Comparison of ENCODE assay signal across 12 cellular contexts in the genomic region with DNA sequence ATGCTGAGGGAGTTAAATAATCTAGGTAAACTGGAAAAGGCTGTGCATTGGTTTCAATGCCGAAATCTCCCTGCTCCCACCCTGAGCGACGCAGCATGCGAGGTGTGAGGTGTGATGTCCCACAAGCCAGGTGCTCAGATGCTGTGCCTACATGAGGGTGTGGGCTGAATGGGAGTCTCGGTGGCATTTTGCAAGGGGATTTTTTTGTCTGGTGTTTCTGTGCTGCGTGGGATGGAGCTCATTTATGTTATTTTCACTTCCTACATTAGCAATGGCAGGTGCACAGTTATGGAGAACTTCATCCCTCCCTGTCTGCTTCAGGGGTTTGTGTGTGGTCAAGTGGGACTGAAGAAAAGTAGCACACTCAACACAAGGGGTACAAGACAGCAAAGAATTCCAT.
DNase-seq lines count a peak whose midpoint lies in the region; ATAC-seq lines count a peak whose summit lies in the region.
"Had no signal": no experiment of that assay in that cellular context is flagged by ENCODE, and none has a peak within 500 bp of the region (broad histone marks: within the 10 kb centered on the region; RNA-seq: fewer than 3 reads in every experiment).

No MANE protein-coding gene starts in this region.

- ATAC-seq in GM18508 (IDR thresholded peaks at IDR 0.05; ENCODE audit: insufficient read depth, unreplicated experiment), result peak; percentile 77
- ATAC-seq in GM21360 (IDR thresholded peaks at IDR 0.05; ENCODE audit: unreplicated experiment), result peak; percentile 86
- ATAC-seq in HG02970 (IDR thresholded peaks at IDR 0.05; ENCODE audit: low FRiP score, unreplicated experiment), result peak; percentile 40
- ATAC-seq: PC-3, right cardiac atrium had no signal

- DNase-seq in NAMALWA (ENCODE audit: low spot score), result peak; percentile 25
- no peak for DNase-seq in HPDE6-E6E7 (ENCODE audit: extremely low spot score)
- DNase-seq in LoVo (ENCODE audit: low spot score), result no peak
- no peak for DNase-seq in NCI-H146 (lab: John Stamatoyannopoulos, UW)
- no peak for DNase-seq in H4 (ENCODE audit: low spot score)
- DNase-seq: activated CD8-positive, alpha-beta memory T cell treated with anti-CD3 and anti-CD28 coated beads, Interleukin-2, amount 50 U/mL, for 48 hours; NCI-H1694; PC-3; right cardiac atrium had no signal
